In genomic region chr2:153287109-153287801, GRCh38 we compare ENCODE assay signal across 1 cellular context.
TF ChIP-seq lines count a peak whose summit lies in the region.

No MANE protein-coding gene starts in this region.

TF ChIP-seq in HepG2, 621 proteins besides CTCF, POLR2A, EP300 and RAD21 (continued from another document):
- TF ChIP-seq PAXIP1 (CRISPR knock-in tag; conservative IDR thresholded peaks at IDR 0.05) (no peak), ZKSCAN8 (CRISPR knock-in tag; IDR thresholded peaks at IDR 0.05; ENCODE audit: borderline replicate concordance) (no peak), PATZ1 (CRISPR knock-in tag; IDR thresholded peaks at IDR 0.05) (peak; percentile 44), ZNF749 (CRISPR knock-in tag; IDR thresholded peaks at IDR 0.05; ENCODE audit: borderline replicate concordance) (no peak), FOXA1 (IDR thresholded peaks at IDR 0.05) (no peak), FOXA1 (CRISPR knock-in tag; IDR thresholded peaks at IDR 0.05) (peak; percentile 42; the same call in 1 of the 2 replicates), SCMH1 (CRISPR knock-in tag; IDR thresholded peaks at IDR 0.05; ENCODE audit: borderline replicate concordance) (no peak), PLRG1 (conservative IDR thresholded peaks at IDR 0.05) (no peak)
